Comparison of ENCODE assay signal across 11 cellular contexts in genomic region chr6:139327038-139327437, GRCh38. TPM values are rescaled to one million over a fixed set of nuclear protein-coding genes. Genes with fewer than 3 reads are reported as not detected.
DNase-seq lines count a peak whose midpoint lies in the region; ATAC-seq and TF ChIP-seq lines count a peak whose summit lies in the region.
"Had no signal": no experiment of that assay in that cellular context is flagged by ENCODE, and none has a peak within 500 bp of the region (broad histone marks: within the 10 kb centered on the region; RNA-seq: fewer than 3 reads in every experiment).

No MANE protein-coding gene starts in this region.

- H2AFZ ChIP-seq in SU-DHL-6 (ENCODE audit: low read depth, low read length, severe bottlenecking), result no peak overlapping the region

- no peak for TF ChIP-seq EP300 in tibial nerve (IDR thresholded peaks at IDR 0.05)

- no peaks in the 10 kb centered on the region for H3K9me3 Mint-ChIP-seq in type B pancreatic cell

- no peak for TF ChIP-seq CTCF in SU-DHL-6 (IDR thresholded peaks at IDR 0.05; ENCODE audit: insufficient read depth, low read length, poor library complexity, severe bottlenecking)
- TF ChIP-seq CTCF in tibial nerve (IDR thresholded peaks at IDR 0.05), result no peak
- no peak for TF ChIP-seq CTCF in type B pancreatic cell (conservative IDR thresholded peaks at IDR 0.05)
- no peak for TF ChIP-seq CTCF in mucosa of descending colon (IDR thresholded peaks at IDR 0.05)

- H3K27me3 ChIP-seq in SU-DHL-6 (ENCODE audit: low read length) (no peaks in the 10 kb centered on the region), tibial nerve (no peaks in the 10 kb centered on the region)

- intact Hi-C loops in mucosa of descending colon (cut with DNase I, micrococcal nuclease), result no loop called here

- H3K9me2 ChIP-seq in SU-DHL-6 (replicated peaks; ENCODE audit: insufficient read depth, low read length), result no peaks in the 10 kb centered on the region

- peak overlapping the region; percentile 52 for H3K9ac ChIP-seq in SU-DHL-6 (ENCODE audit: low read length)

- 84 to 87% methylated on average over 5 of the region's 5 CpGs for WGBS in tibial nerve, 2 donors

- no peak overlapping the region for H3K27ac Mint-ChIP-seq in type B pancreatic cell
- H3K27ac Mint-ChIP-seq: T-helper 2 cell treated with Interferon-gamma antibody and Interleukin-4, amounts not matched to agents 5 μg/mL and 100 μg/mL, for 36 hours had no signal

- H3K4me1 ChIP-seq in tibial nerve (peaks cover 0 to 10% (median 2%) of the 10 kb centered on the region in 4 donors), mucosa of descending colon (ENCODE audit: low read depth) (no peaks in the 10 kb centered on the region)

- no peak overlapping the region for H3K4me3 Mint-ChIP-seq in type B pancreatic cell
- H3K4me3 Mint-ChIP-seq: T-helper 2 cell treated with Interferon-gamma antibody and Interleukin-4, amounts not matched to agents 5 μg/mL and 100 μg/mL, for 36 hours had no signal

- H3K27ac ChIP-seq in SU-DHL-6 (ENCODE audit: low read depth, low read length) (peak overlapping the region; percentile 99), tibial nerve (no peak overlapping the region)

- H3K27me3 Mint-ChIP-seq in type B pancreatic cell, result no peaks in the 10 kb centered on the region

- ATAC-seq in GM18511 (IDR thresholded peaks at IDR 0.05; ENCODE audit: unreplicated experiment), result peak; percentile 66
- peak; percentile 44 for ATAC-seq in GM21576 (IDR thresholded peaks at IDR 0.05; ENCODE audit: unreplicated experiment)
- ATAC-seq in HG03139 (IDR thresholded peaks at IDR 0.05; ENCODE audit: unreplicated experiment), result peak; percentile 32
- ATAC-seq in mucosa of descending colon, result no peak

- peaks cover 8% of the 10 kb centered on the region; the same call in 1 of the 2 replicates for H3K79me2 ChIP-seq in SU-DHL-6 (ENCODE audit: insufficient read depth, low read length)

- H3K4me3 ChIP-seq in SU-DHL-6 (ENCODE audit: insufficient read depth, low read length, poor library complexity, severe bottlenecking), result no peak overlapping the region
- H3K4me3 ChIP-seq in tibial nerve, result no peak overlapping the region
- no peak overlapping the region for H3K4me3 ChIP-seq in mucosa of descending colon

- H3K4me2 ChIP-seq in SU-DHL-6 (ENCODE audit: low read depth, low read length, poor library complexity, severe bottlenecking), result peak overlapping the region; percentile 74

- TF ChIP-seq POLR2A in tibial nerve (IDR thresholded peaks at IDR 0.05), result no peak

- H3K36me3 ChIP-seq in SU-DHL-6 (ENCODE audit: low read length), result peaks cover 16% of the 10 kb centered on the region
- H3K36me3 ChIP-seq in tibial nerve, result no peaks in the 10 kb centered on the region
- H3K36me3 ChIP-seq in mucosa of descending colon (ENCODE audit: low read depth), result no peaks in the 10 kb centered on the region

- no peaks in the 10 kb centered on the region for H4K20me1 ChIP-seq in SU-DHL-6 (ENCODE audit: low read depth, low read length)

- peaks cover 74% of the 10 kb centered on the region for H3F3A ChIP-seq in SU-DHL-6 (ENCODE audit: insufficient read depth)

- no peak for DNase-seq in cortex of kidney (lab: John Stamatoyannopoulos, UW)
- no peak for DNase-seq in tibial nerve (ENCODE audit: low spot score in 2 of 2)
- no peak for DNase-seq in type B pancreatic cell (ENCODE audit: extremely low spot score, unreplicated experiment)
- DNase-seq in mucosa of descending colon, result no peak
- DNase-seq: foreskin fibroblast, NCI-H1694 treated with DMSO at 0.1 percent for 48 hours had no signal

- peaks cover 18% of the 10 kb centered on the region for H3K4me1 Mint-ChIP-seq in type B pancreatic cell (ENCODE audit: unreplicated experiment)

- H3K36me3 Mint-ChIP-seq in type B pancreatic cell, result no peaks in the 10 kb centered on the region

- no peaks in the 10 kb centered on the region for H3K9me3 ChIP-seq in SU-DHL-6 (ENCODE audit: insufficient read depth, low read length)
- H3K9me3 ChIP-seq in tibial nerve, result no peaks in the 10 kb centered on the region
- no peaks in the 10 kb centered on the region for H3K9me3 ChIP-seq in mucosa of descending colon

RNA-seq across cellular contexts. Expression of gene TXLNB, which starts 35.2 kb away (rescaled TPM):
- total RNA-seq in tibial nerve (under 1 TPM; under 0.01 to 0.63 (median 0.26) TPM), type B pancreatic cell (ENCODE audit: low replicate concordance) (0.22 TPM in 1 of 2 replicates, not detected in the other), mucosa of descending colon (under 1 TPM; 0.29 to 0.89 (median 0.36) TPM)

RNA-seq across cellular contexts. Expression of gene CITED2, which starts 47.4 kb away (rescaled TPM):
- 100 to 1,000 TPM; 297 to 618 (median 413) TPM for total RNA-seq in tibial nerve
- 129 and 143 TPM in 2 replicates for total RNA-seq in type B pancreatic cell (ENCODE audit: low replicate concordance)
- total RNA-seq in mucosa of descending colon, result 100 to 1,000 TPM in 1 of 3 donors, 10 to 100 TPM in 2; 73.9 to 103 (median 88.1) TPM
